Comparison of ENCODE assay signal across 1 cellular context in genomic region chrX:153885208-153885787, GRCh38.
TF ChIP-seq lines count a peak whose summit lies in the region.

No MANE protein-coding gene starts in this region.

TF ChIP-seq in GM23338, 12 proteins besides CTCF, POLR2A, EP300 and RAD21:
- TF ChIP-seq ZNF331 (CRISPR knock-in tag; IDR thresholded peaks at IDR 0.05; ENCODE audit: low read depth), result no peak
- TF ChIP-seq CREB1 (CRISPR knock-in tag; IDR thresholded peaks at IDR 0.05; ENCODE audit: low read depth), result no peak
- TF ChIP-seq ZNF114 (CRISPR knock-in tag; IDR thresholded peaks at IDR 0.05), result no peak
- TF ChIP-seq REST (IDR thresholded peaks at IDR 0.05; ENCODE audit: unreplicated experiment), result no peak
- no peak for TF ChIP-seq ZNF462 (CRISPR knock-in tag; IDR thresholded peaks at IDR 0.05)
- TF ChIP-seq EZH2 (IDR thresholded peaks at IDR 0.05; ENCODE audit: low read depth, unreplicated experiment), result no peak
- TF ChIP-seq ETS1 (IDR thresholded peaks at IDR 0.05), result no peak
- TF ChIP-seq JUNB (IDR thresholded peaks at IDR 0.05; ENCODE audit: unreplicated experiment), result no peak
- TF ChIP-seq POLR2AphosphoS5 (IDR thresholded peaks at IDR 0.05; ENCODE audit: low read depth), result no peak
- no peak for TF ChIP-seq EZH2phosphoT487 (IDR thresholded peaks at IDR 0.05; ENCODE audit: unreplicated experiment)
- no peak for TF ChIP-seq NANOG (IDR thresholded peaks at IDR 0.05; ENCODE audit: borderline replicate concordance)
- no peak for TF ChIP-seq STAT1 (IDR thresholded peaks at IDR 0.05; ENCODE audit: unreplicated experiment)
